8 cellular contexts compared by ENCODE assay signal in the genomic region with DNA sequence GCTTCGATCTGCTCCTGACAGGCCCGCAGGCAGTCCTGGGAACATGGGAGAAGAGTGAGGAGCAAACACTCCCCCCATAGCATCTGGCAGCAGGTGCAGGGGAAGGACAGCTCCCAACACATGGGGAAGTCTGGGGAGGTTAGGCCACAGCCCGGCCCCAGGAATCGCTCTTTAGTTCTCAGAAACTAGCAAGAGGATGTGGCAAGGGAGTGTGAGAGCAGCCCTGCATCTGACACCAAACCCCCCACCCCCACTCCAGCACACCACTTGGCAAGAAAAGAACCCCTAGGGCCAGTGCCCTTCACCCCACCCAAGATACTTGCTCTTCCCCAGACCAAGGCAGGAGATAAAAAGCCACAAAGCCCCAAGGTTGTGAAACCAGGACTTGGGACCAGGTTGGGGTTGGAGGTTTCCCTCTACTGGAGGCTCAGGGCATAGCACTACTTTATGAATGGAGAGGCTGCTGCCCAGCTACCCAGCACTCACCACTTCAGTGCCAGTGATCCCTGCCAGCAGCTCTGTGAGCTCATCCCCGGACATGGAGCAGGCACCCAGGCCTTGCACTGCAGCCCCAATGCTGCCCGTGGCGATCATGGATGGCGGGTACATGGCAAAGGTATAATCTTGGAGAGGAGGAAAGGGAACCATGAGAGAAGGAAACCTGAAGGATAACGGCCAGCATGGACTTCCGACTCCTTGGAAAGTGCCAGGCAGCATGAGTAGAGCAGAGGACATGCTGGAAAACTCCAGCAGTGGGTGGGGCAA. TPM values are rescaled to one million over a fixed set of nuclear protein-coding genes. Genes with fewer than 3 reads are reported as not detected.
DNase-seq lines count a peak whose midpoint lies in the region; ATAC-seq and TF ChIP-seq lines count a peak whose summit lies in the region.

No MANE protein-coding gene starts in this region.

- H3K9ac ChIP-seq in mesenchymal stem cell (ENCODE audit: low read length): peak overlapping the region; percentile 34

- H3K27me3 ChIP-seq in ectodermal cell (ENCODE audit: control insufficient read depth, insufficient read depth, low read length, poor library complexity, severe bottlenecking): peaks cover 14% of the 10 kb centered on the region
- H3K27me3 ChIP-seq in mesenchymal stem cell (ENCODE audit: control insufficient read depth in 1 of 2, insufficient read depth in 1 of 2, low read length in 2 of 2): no peaks in the 10 kb centered on the region

- peak overlapping the region in 1 of 2 experiments; percentile 52 for H3K18ac ChIP-seq in mesenchymal stem cell (ENCODE audit: low read depth in 1 of 2, low read length in 2 of 2)

- H3K4me3 Mint-ChIP-seq in activated CD8-positive, alpha-beta T cell treated with anti-CD3 and anti-CD28 coated beads for 36 hours: peak overlapping the region; percentile 90

- H3K4me1 ChIP-seq in ectodermal cell (ENCODE audit: control insufficient read depth, insufficient read depth, low read length) (peaks cover 32% of the 10 kb centered on the region), mesenchymal stem cell (ENCODE audit: control insufficient read depth, insufficient read depth, low read depth, low read length) (peaks cover 31% of the 10 kb centered on the region)

- peak overlapping the region; percentile 12 for H4K8ac ChIP-seq in mesenchymal stem cell (ENCODE audit: low read length)

- intact Hi-C loops in activated CD8-positive, alpha-beta T cell treated with anti-CD3 and anti-CD28 coated beads for 36 hours (cut with micrococcal nuclease): loop anchor here (2.0 to 5.0 kb wide), 2 partner anchors 89 to 109 kb away; no protein-coding TSS in a partner anchor

- WGBS in ectodermal cell, 2 experiments: 74 to 77% methylated on average over 10 of the region's 10 CpGs
- 75% methylated on average over 8 of the region's 10 CpGs for WGBS in mesenchymal stem cell

- H3K27ac Mint-ChIP-seq in activated CD8-positive, alpha-beta T cell treated with anti-CD3 and anti-CD28 coated beads for 36 hours: peak overlapping the region; percentile 91

- H3K9me3 ChIP-seq in ectodermal cell (ENCODE audit: control insufficient read depth, low read length) (no peaks in the 10 kb centered on the region), mesenchymal stem cell (ENCODE audit: control insufficient read depth, low read length) (no peaks in the 10 kb centered on the region)

- H3K4ac ChIP-seq in mesenchymal stem cell (ENCODE audit: low read depth in 1 of 2, low read length in 2 of 2): no peak overlapping the region

- H2BK120ac ChIP-seq in mesenchymal stem cell (ENCODE audit: low read depth, low read length): no peak overlapping the region

- peaks cover 50% of the 10 kb centered on the region for H3K4me1 Mint-ChIP-seq in activated CD8-positive, alpha-beta T cell treated with anti-CD3 and anti-CD28 coated beads for 36 hours (ENCODE audit: low read depth)

- POLR2A ChIA-PET in activated CD8-positive, alpha-beta T cell treated with anti-CD3 and anti-CD28 coated beads for 36 hours (lab: Charles Lee): interaction anchor here (0.6 to 16.7 kb wide), 13 partner anchors 10 to 153 kb away, joined by 3 to 358 read pairs (median 4); a partner anchor contains a TSS

- H3K23ac ChIP-seq in mesenchymal stem cell (ENCODE audit: low read length in 2 of 2): no peak overlapping the region

- no peak overlapping the region for H2AFZ ChIP-seq in mesenchymal stem cell (ENCODE audit: low read depth, low read length)

- CTCF ChIA-PET in activated CD8-positive, alpha-beta T cell treated with anti-CD3 and anti-CD28 coated beads for 36 hours (lab: Charles Lee): interaction anchor here (0.6 to 21.4 kb wide), 17 partner anchors 9 to 251 kb away, joined by 3 to 392 read pairs (median 4); a partner anchor contains a TSS

- H3K27me3 Mint-ChIP-seq in activated CD8-positive, alpha-beta T cell treated with anti-CD3 and anti-CD28 coated beads for 36 hours: no peaks in the 10 kb centered on the region

- no peak overlapping the region for H2AK5ac ChIP-seq in mesenchymal stem cell (ENCODE audit: low read length, severe bottlenecking)

- no peaks in the 10 kb centered on the region for H3K9me3 Mint-ChIP-seq in activated CD8-positive, alpha-beta T cell treated with anti-CD3 and anti-CD28 coated beads for 36 hours

- peak; percentile 86 for TF ChIP-seq CTCF in activated CD8-positive, alpha-beta T cell treated with anti-CD3 and anti-CD28 coated beads for 36 hours (IDR thresholded peaks at IDR 0.05)

- peaks cover 25% of the 10 kb centered on the region for H3K79me1 ChIP-seq in mesenchymal stem cell (replicated peaks; ENCODE audit: low read length, poor library complexity, severe bottlenecking)

- peaks cover 26% of the 10 kb centered on the region for H3K36me3 ChIP-seq in ectodermal cell (ENCODE audit: control insufficient read depth, insufficient read depth, low read length)
- peaks cover 56 to 61% of the 10 kb centered on the region in 2 experiments for H3K36me3 ChIP-seq in mesenchymal stem cell (ENCODE audit: control insufficient read depth in 1 of 2, insufficient read depth in 2 of 2, low read depth in 1 of 2, low read length in 2 of 2)

- H3K27ac ChIP-seq in ectodermal cell (ENCODE audit: insufficient read depth, low read depth, low read length, poor library complexity, severe bottlenecking): peak overlapping the region; percentile 44
- H3K27ac ChIP-seq in mesenchymal stem cell (ENCODE audit: low read length, poor library complexity, severe bottlenecking): peak overlapping the region; percentile 1

- H2BK15ac ChIP-seq in mesenchymal stem cell (ENCODE audit: low read depth, poor library complexity, severe bottlenecking): peak overlapping the region; percentile 46

- DNase-seq in NCI-H524 (lab: John Stamatoyannopoulos, UW) (peak; percentile 24 to 67), NCI-H524 treated with DMSO at 0.1 percent for 48 hours (lab: John Stamatoyannopoulos, UW) (no peak), NCI-H774 (lab: John Stamatoyannopoulos, UW) (peak; percentile 50), mesenchymal stem cell (peak; percentile 92)
- peak; percentile 97 for DNase-seq in activated CD8-positive, alpha-beta T cell treated with anti-CD3 and anti-CD28 coated beads for 36 hours
- peak; percentile 64 for DNase-seq in stimulated activated CD8-positive, alpha-beta memory T cell treated with anti-CD3 and anti-CD28 coated beads, Interleukin-4, amount 100 ng/mL, for 24 hours (ENCODE audit: low read depth)

- no peak overlapping the region for H3K14ac ChIP-seq in mesenchymal stem cell (ENCODE audit: low read length in 2 of 2)

- no peak overlapping the region for H3K4me2 ChIP-seq in mesenchymal stem cell (ENCODE audit: low read length, poor library complexity, severe bottlenecking)

- H3K4me3 ChIP-seq in ectodermal cell (ENCODE audit: insufficient read depth, low read depth, low read length): no peak overlapping the region
- H3K4me3 ChIP-seq in mesenchymal stem cell (ENCODE audit: insufficient read depth in 1 of 2, low read depth in 1 of 2, low read length in 2 of 2): no peak overlapping the region

- no peak overlapping the region for H2BK5ac ChIP-seq in mesenchymal stem cell (ENCODE audit: low read depth, low read length, poor library complexity, severe bottlenecking)

- H4K91ac ChIP-seq in mesenchymal stem cell (ENCODE audit: low read length): no peak overlapping the region

- ATAC-seq in HG03175 (IDR thresholded peaks at IDR 0.05; ENCODE audit: unreplicated experiment): peak; percentile 54
- peak; percentile 83 for ATAC-seq in activated CD8-positive, alpha-beta T cell treated with anti-CD3 and anti-CD28 coated beads for 36 hours

- H2BK12ac ChIP-seq in mesenchymal stem cell (ENCODE audit: low read length in 2 of 2): no peak overlapping the region

- H3K36me3 Mint-ChIP-seq in activated CD8-positive, alpha-beta T cell treated with anti-CD3 and anti-CD28 coated beads for 36 hours (ENCODE audit: low read depth): peaks cover 84% of the 10 kb centered on the region

RNA-seq across cellular contexts. Expression of a gene that starts 5.4 kb away (rescaled TPM):
- 100 to 1,000 TPM; 457 to 459 TPM for total RNA-seq in activated CD8-positive, alpha-beta T cell treated with anti-CD3 and anti-CD28 coated beads for 36 hours
- polyA plus RNA-seq in ectodermal cell (2013, experiment 1 of 4): 14.6 TPM
- 11.2 TPM for polyA plus RNA-seq in ectodermal cell (2013, experiment 2 of 4)
- 11.7 TPM for polyA plus RNA-seq in ectodermal cell (2013, experiment 3 of 4)
- polyA plus RNA-seq in ectodermal cell (2013, experiment 4 of 4): 11.9 TPM
- 84.5 TPM for polyA plus RNA-seq in mesenchymal stem cell (2013, experiment 1 of 2)
- 80.3 TPM for polyA plus RNA-seq in mesenchymal stem cell (2013, experiment 2 of 2)

RNA-seq across cellular contexts. Expression of a gene that starts 15.0 kb away (rescaled TPM):
- 10 to 100 TPM; 56.4 to 59.5 TPM for total RNA-seq in activated CD8-positive, alpha-beta T cell treated with anti-CD3 and anti-CD28 coated beads for 36 hours
- 45.8 TPM for polyA plus RNA-seq in ectodermal cell (2013, experiment 1 of 4)
- 39.9 TPM for polyA plus RNA-seq in ectodermal cell (2013, experiment 2 of 4)
- polyA plus RNA-seq in ectodermal cell (2013, experiment 3 of 4): 28.7 TPM
- polyA plus RNA-seq in ectodermal cell (2013, experiment 4 of 4): 34.4 TPM
- 11.3 TPM for polyA plus RNA-seq in mesenchymal stem cell (2013, experiment 1 of 2)
- 11.6 TPM for polyA plus RNA-seq in mesenchymal stem cell (2013, experiment 2 of 2)

RNA-seq across cellular contexts. Expression of a gene that starts 15.3 kb away (rescaled TPM):
- total RNA-seq in activated CD8-positive, alpha-beta T cell treated with anti-CD3 and anti-CD28 coated beads for 36 hours: 10 to 100 TPM; 23.4 to 28.0 TPM
- polyA plus RNA-seq in ectodermal cell (2013, experiment 1 of 4): 37.6 TPM
- polyA plus RNA-seq in ectodermal cell (2013, experiment 2 of 4): 36.0 TPM
- 28.5 TPM for polyA plus RNA-seq in ectodermal cell (2013, experiment 3 of 4)
- 28.1 TPM for polyA plus RNA-seq in ectodermal cell (2013, experiment 4 of 4)
- 13.5 TPM for polyA plus RNA-seq in mesenchymal stem cell (2013, experiment 1 of 2)
- 13.6 TPM for polyA plus RNA-seq in mesenchymal stem cell (2013, experiment 2 of 2)

RNA-seq across cellular contexts. Expression of a gene that starts 41.1 kb away (rescaled TPM):
- total RNA-seq in activated CD8-positive, alpha-beta T cell treated with anti-CD3 and anti-CD28 coated beads for 36 hours: 1 to 10 TPM; 5.7 to 5.9 TPM
- polyA plus RNA-seq in ectodermal cell (2013, experiment 1 of 4): 54.8 TPM
- polyA plus RNA-seq in ectodermal cell (2013, experiment 2 of 4): 75.4 TPM
- 33.9 TPM for polyA plus RNA-seq in ectodermal cell (2013, experiment 3 of 4)
- 42.3 TPM for polyA plus RNA-seq in ectodermal cell (2013, experiment 4 of 4)
- polyA plus RNA-seq in mesenchymal stem cell (2013, experiment 1 of 2): 1.5 TPM
- 1.3 TPM for polyA plus RNA-seq in mesenchymal stem cell (2013, experiment 2 of 2)
